In the genomic region with DNA sequence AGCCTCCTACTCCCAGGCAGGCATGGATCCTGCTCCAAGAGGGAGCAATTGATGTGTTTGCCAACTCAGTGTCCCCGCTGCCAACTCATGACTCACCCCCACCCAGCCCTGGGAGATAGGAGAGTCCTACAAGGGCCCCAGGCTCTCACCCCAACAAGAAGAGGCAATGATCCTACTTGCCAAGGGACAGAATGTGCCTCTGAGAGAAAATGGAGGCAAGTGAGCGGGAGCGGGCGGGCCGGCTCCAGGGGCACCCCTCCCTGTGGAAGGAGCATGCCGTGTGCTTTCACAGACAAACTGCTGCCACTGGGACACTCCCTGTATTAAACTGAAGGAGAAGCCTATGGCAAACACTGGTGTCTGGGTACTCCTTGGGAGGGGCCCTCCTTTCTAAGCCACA, we compare ENCODE assay signal across 13 cellular contexts. TPM values are rescaled to one million over a fixed set of nuclear protein-coding genes. Genes with fewer than 3 reads are reported as not detected.
DNase-seq lines count a peak whose midpoint lies in the region; TF ChIP-seq lines count a peak whose summit lies in the region.
"Had no signal": no experiment of that assay in that cellular context is flagged by ENCODE, and none has a peak within 500 bp of the region (broad histone marks: within the 10 kb centered on the region; RNA-seq: fewer than 3 reads in every experiment).

No MANE protein-coding gene starts in this region.

- intact Hi-C loops in MCF 10A (cut with micrococcal nuclease) = loop anchor here (1.0 to 5.0 kb wide), 3 partner anchors 9 to 337 kb away; no protein-coding TSS in a partner anchor

- DNase-seq in ACHN (peak; percentile 68), HUDEP-2 (lab: John Stamatoyannopoulos, UW; ENCODE audit: unreplicated experiment in 76 of 76) (peak in 56 of 76 experiments; percentile 5 to 77 (median 50)), MCF 10A (ENCODE audit: unreplicated experiment) (peak; percentile 100), kidney tubule cell (ENCODE audit: low spot score) (peak; percentile 50), NCI-H1694 treated with DMSO at 0.1 percent for 48 hours (lab: John Stamatoyannopoulos, UW) (no peak), UCSD-AML1 (lab: John Stamatoyannopoulos, UW; ENCODE audit: unreplicated experiment) (no peak), amygdala (lab: John Stamatoyannopoulos, UW) (no peak)
- DNase-seq in effector CD4-positive, alpha-beta T cell = no peak
- DNase-seq: activated CD4-positive, alpha-beta T cell treated with anti-CD3 and anti-CD28 coated beads for 4 hours; activated effector memory CD4-positive, alpha-beta T cell treated with anti-CD3 and anti-CD28 coated beads, Interleukin-2, amount 50 U/mL, for 16 hours; NCI-H774 had no signal

- H3K27me3 Mint-ChIP-seq in MCF 10A (ENCODE audit: insufficient read depth, unreplicated experiment) = no peaks in the 10 kb centered on the region

- POLR2A ChIA-PET in MCF 10A (lab: Yijun Ruan, JAX) = interaction anchor here (0.5 to 46.7 kb wide), 14 partner anchors 1 to 659 kb away, joined by 3 to 3819 read pairs (median 6); a partner anchor contains a TSS

- in situ Hi-C loops in ACHN (cut with HindIII; ENCODE audit: low pct_ligation_motif_present, low pct_unique_long_range_greater_than_20kb, low sequenced_read_pairs) = no loop called here

- no peak overlapping the region for H3K4me3 Mint-ChIP-seq in MCF 10A (ENCODE audit: unreplicated experiment)
- H3K4me3 Mint-ChIP-seq: B cell, neural crest cell had no signal

- H3K36me3 Mint-ChIP-seq in MCF 10A (ENCODE audit: insufficient read depth, unreplicated experiment) = no peaks in the 10 kb centered on the region

- CTCF ChIA-PET in MCF 10A (lab: Yijun Ruan, JAX) = interaction anchor here (0.5 to 26.0 kb wide), 17 partner anchors 10 to 135 kb away, joined by 3 to 474 read pairs (median 5); no protein-coding TSS in a partner anchor

- H3K9me3 Mint-ChIP-seq in MCF 10A (ENCODE audit: unreplicated experiment) = no peaks in the 10 kb centered on the region
- H3K9me3 Mint-ChIP-seq: neural crest cell had no signal

- H3K4me1 Mint-ChIP-seq in MCF 10A (ENCODE audit: insufficient read depth, unreplicated experiment) = peaks cover 78% of the 10 kb centered on the region
- H3K4me1 Mint-ChIP-seq: B cell had no signal

- no TSS peak for BruUV-seq in MCF 10A (replicated peaks; lab: Mats Ljungman, UMichigan)

- H3K27ac Mint-ChIP-seq in MCF 10A (ENCODE audit: low read depth, unreplicated experiment) = peak overlapping the region; percentile 91
- H3K27ac Mint-ChIP-seq: B cell had no signal

- TF ChIP-seq CTCF in MCF 10A (IDR thresholded peaks at IDR 0.05; ENCODE audit: unreplicated experiment) = no peak

RNA-seq across cellular contexts. Expression of a gene that starts 16.7 kb away (rescaled TPM):
- 0.30 and 0.32 TPM in 2 replicates for total RNA-seq in MCF 10A (2022)
- total RNA-seq: B cell, neural crest cell had no signal

Comparison
In these comparisons a context has a peak if more than half of its experiments do, and no peak if none do; other contexts are left out.
1. DNase-seq: peak in ACHN (single experiment), HUDEP-2 (56 of 76), MCF 10A (single experiment) and kidney tubule cell (single experiment); none in NCI-H1694 treated with DMSO at 0.1 percent for 48 hours (single experiment), UCSD-AML1 (single experiment), effector CD4-positive, alpha-beta T cell (single experiment) and amygdala (0 of 56).